ENCODE assay signal across 1 cellular context in the genomic region with DNA sequence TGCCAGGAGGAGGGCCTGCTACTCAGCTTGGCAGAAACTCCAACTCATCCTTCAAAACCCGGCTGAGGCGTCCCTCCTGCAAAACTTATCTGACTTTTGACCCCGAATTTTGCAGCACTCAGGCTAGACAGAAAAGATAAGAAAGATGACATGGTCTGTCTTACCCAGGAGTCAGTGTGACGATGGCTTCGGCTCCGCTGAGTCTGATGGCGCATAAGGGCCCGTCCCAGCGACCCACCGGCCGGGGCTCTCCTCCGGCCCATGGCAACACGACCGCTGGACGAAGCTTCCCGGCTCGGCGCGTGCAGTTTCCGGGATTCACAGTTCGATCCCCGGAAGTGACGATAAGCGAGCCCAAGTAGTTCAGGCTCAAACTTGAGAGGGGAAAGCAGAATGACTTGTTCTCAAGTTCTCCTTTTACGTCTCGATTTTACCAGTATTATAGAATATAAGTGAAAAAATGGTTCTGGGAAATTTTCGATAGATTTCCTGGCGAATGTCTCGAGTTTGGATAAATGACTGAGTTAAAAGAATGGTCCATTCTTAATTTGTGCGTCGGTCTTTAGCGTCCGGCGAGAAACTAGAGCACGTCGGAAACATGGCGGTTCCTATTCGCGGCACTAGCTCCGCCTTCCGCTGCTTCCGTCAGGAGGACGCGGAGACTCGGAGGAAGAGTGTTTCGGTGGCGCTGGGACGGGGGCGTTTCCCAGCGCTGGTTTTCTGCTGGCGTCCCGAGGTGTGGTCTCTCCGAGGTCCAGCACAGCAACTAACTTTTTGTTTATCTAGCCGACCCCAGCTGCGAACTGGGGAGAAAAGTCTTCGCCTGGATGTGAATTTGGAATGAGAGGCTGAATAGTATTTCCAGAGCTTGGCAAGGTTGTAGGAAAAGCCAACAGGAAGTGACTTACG.
TF ChIP-seq lines count a peak whose summit lies in the region.

Gene LSG1 (minus strand): TSS at position 292 of the 909 bp plus-strand sequence. CDS start 29 bp downstream, at position 263.

TF ChIP-seq in HCT116, 20 proteins besides CTCF, POLR2A, EP300 and RAD21 (continued from another document):
- TF ChIP-seq, protein P1, sequence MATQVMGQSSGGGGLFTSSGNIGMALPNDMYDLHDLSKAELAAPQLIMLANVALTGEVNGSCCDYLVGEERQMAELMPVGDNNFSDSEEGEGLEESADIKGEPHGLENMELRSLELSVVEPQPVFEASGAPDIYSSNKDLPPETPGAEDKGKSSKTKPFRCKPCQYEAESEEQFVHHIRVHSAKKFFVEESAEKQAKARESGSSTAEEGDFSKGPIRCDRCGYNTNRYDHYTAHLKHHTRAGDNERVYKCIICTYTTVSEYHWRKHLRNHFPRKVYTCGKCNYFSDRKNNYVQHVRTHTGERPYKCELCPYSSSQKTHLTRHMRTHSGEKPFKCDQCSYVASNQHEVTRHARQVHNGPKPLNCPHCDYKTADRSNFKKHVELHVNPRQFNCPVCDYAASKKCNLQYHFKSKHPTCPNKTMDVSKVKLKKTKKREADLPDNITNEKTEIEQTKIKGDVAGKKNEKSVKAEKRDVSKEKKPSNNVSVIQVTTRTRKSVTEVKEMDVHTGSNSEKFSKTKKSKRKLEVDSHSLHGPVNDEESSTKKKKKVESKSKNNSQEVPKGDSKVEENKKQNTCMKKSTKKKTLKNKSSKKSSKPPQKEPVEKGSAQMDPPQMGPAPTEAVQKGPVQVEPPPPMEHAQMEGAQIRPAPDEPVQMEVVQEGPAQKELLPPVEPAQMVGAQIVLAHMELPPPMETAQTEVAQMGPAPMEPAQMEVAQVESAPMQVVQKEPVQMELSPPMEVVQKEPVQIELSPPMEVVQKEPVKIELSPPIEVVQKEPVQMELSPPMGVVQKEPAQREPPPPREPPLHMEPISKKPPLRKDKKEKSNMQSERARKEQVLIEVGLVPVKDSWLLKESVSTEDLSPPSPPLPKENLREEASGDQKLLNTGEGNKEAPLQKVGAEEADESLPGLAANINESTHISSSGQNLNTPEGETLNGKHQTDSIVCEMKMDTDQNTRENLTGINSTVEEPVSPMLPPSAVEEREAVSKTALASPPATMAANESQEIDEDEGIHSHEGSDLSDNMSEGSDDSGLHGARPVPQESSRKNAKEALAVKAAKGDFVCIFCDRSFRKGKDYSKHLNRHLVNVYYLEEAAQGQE (IDR thresholded peaks at IDR 0.05; ENCODE audit: low read depth): no peak
- TF ChIP-seq ZNF274 (IDR thresholded peaks at IDR 0.05; ENCODE audit: low read depth, low read length) (no peak), ATF3 (IDR thresholded peaks at IDR 0.05) (no peak)
